ENCODE assay signal across 14 cellular contexts in genomic region chr2:182852090-182852489, GRCh38. TPM values are rescaled to one million over a fixed set of nuclear protein-coding genes. Genes with fewer than 3 reads are reported as not detected.
DNase-seq lines count a peak whose midpoint lies in the region; ATAC-seq and TF ChIP-seq lines count a peak whose summit lies in the region.
"Had no signal": no experiment of that assay in that cellular context is flagged by ENCODE, and none has a peak within 500 bp of the region (broad histone marks: within the 10 kb centered on the region; RNA-seq: fewer than 3 reads in every experiment).

No MANE protein-coding gene starts in this region.

- H3K4me3 Mint-ChIP-seq in nephron: no peak overlapping the region
- H3K4me3 Mint-ChIP-seq: naive thymus-derived CD4-positive, alpha-beta T cell; T-helper 17 cell had no signal

- peaks cover 14% of the 10 kb centered on the region for H3K9me3 Mint-ChIP-seq in nephron

- intact Hi-C loops in Right ventricle myocardium superior (cut with DNase I): no loop called here

- H3K36me3 Mint-ChIP-seq in nephron (ENCODE audit: low read depth): peaks cover 53% of the 10 kb centered on the region
- H3K36me3 Mint-ChIP-seq: naive thymus-derived CD4-positive, alpha-beta T cell had no signal

- peaks cover 21% of the 10 kb centered on the region for H3K4me1 Mint-ChIP-seq in nephron
- H3K4me1 Mint-ChIP-seq: T-helper 17 cell had no signal

- TF ChIP-seq CTCF in nephron (IDR thresholded peaks at IDR 0.05; ENCODE audit: unreplicated experiment in 3 of 3): no peak

- H3K27me3 Mint-ChIP-seq in nephron (ENCODE audit: low read depth): no peaks in the 10 kb centered on the region

- peak; percentile 48 for DNase-seq in EL
- DNase-seq in NCI-H2029 (lab: John Stamatoyannopoulos, UW): peak; percentile 81
- peak; percentile 86 to 93 for DNase-seq in SHP77 (lab: John Stamatoyannopoulos, UW)
- no peak for DNase-seq in SIG-M5 (lab: John Stamatoyannopoulos, UW)
- no peak for DNase-seq in stimulated activated CD4-positive, alpha-beta T cell treated with anti-CD3 and anti-CD28 coated beads, Interleukin-15, amount 100 ng/mL, for 24 hours
- no peak for DNase-seq in Right ventricle myocardium superior
- DNase-seq: activated naive CD4-positive, alpha-beta T cell treated with Interleukin-2 at 50 U/mL for 16 hours; left cardiac atrium; naive thymus-derived CD4-positive, alpha-beta T cell; T-helper 17 cell had no signal

- no peak for ATAC-seq in GM19467 (IDR thresholded peaks at IDR 0.05; ENCODE audit: unreplicated experiment)
- ATAC-seq in Right ventricle myocardium superior (ENCODE audit: poor library complexity): no peak
- ATAC-seq: left cardiac atrium; naive thymus-derived CD4-positive, alpha-beta T cell; sciatic nerve; T-helper 17 cell had no signal

- peak overlapping the region in 2 of 3 experiments; percentile 75 to 82 for H3K27ac Mint-ChIP-seq in nephron
- H3K27ac Mint-ChIP-seq: naive thymus-derived CD4-positive, alpha-beta T cell; T-helper 17 cell had no signal

RNA-seq across cellular contexts. Expression of gene FRZB, which starts 14.3 kb away (rescaled TPM):
- 1.4 TPM for total RNA-seq in Right ventricle myocardium superior
- total RNA-seq: glomerular endothelial cell; naive thymus-derived CD4-positive, alpha-beta T cell; T-helper 17 cell had no signal

Comparison
In these comparisons a context has a peak if more than half of its experiments do, and no peak if none do; other contexts are left out.
1. DNase-seq: peak in EL (single experiment), NCI-H2029 (single experiment) and SHP77 (2 of 2); none in SIG-M5 (single experiment), stimulated activated CD4-positive, alpha-beta T cell treated with anti-CD3 and anti-CD28 coated beads, Interleukin-15, amount 100 ng/mL, for 24 hours (single experiment) and Right ventricle myocardium superior (single experiment).